1 cellular context compared by ENCODE assay signal in the genomic region with DNA sequence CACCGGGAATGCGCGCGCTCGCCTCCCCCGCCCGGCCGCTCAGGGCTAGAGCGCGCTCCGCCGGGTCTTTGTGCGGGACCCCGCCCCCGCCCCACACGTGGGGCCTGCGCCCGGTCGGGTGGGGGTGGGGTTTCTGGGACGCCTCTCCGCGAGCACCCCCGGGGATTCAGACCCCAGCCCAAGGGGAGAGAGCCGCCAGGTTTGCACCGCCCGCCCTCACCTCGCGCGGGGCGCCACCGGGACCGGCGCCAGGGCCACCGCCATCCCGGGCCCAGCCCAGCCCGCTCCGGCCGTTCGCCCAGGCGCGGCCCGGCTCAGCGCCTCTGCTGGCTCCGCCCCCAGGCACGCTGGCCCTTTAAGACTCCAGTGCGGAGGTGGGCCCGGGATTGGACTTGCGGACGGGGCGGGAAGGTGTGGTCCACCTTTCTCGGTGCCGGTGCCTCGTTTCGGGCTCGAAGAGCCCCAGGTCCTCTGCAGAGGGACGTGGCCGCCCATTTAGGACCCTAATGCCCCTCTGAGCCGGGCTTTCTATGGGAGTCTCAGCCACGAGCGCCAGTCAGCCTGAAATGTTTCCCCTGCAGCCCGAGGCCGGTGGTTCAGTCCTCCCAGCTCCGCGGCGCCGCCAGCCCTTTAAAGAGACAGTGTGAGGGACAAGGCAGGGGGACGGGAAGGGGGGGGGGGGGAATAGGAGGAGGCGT.
A peak's percentile ranks its signal among the peaks of the same experiment; 100 is the strongest.
TF ChIP-seq lines count a peak whose summit lies in the region.

No MANE protein-coding gene starts in this region.

TF ChIP-seq in HEK293T, 16 proteins besides CTCF, POLR2A, EP300 and RAD21 (continued from another document):
- TF ChIP-seq, protein P1, sequence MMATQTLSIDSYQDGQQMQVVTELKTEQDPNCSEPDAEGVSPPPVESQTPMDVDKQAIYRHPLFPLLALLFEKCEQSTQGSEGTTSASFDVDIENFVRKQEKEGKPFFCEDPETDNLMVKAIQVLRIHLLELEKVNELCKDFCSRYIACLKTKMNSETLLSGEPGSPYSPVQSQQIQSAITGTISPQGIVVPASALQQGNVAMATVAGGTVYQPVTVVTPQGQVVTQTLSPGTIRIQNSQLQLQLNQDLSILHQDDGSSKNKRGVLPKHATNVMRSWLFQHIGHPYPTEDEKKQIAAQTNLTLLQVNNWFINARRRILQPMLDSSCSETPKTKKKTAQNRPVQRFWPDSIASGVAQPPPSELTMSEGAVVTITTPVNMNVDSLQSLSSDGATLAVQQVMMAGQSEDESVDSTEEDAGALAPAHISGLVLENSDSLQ (IDR thresholded peaks at IDR 0.05) = no peak
- no peak for TF ChIP-seq NFRKB (IDR thresholded peaks at IDR 0.05)
- TF ChIP-seq CTBP1 (IDR thresholded peaks at IDR 0.05; ENCODE audit: borderline replicate concordance) = peak; percentile 49; the same call in 1 of the 2 replicates
- peak; percentile 100 for TF ChIP-seq FOXM1 (IDR thresholded peaks at IDR 0.05; ENCODE audit: borderline replicate concordance)
